Comparison of ENCODE assay signal across 8 cellular contexts in the genomic region with DNA sequence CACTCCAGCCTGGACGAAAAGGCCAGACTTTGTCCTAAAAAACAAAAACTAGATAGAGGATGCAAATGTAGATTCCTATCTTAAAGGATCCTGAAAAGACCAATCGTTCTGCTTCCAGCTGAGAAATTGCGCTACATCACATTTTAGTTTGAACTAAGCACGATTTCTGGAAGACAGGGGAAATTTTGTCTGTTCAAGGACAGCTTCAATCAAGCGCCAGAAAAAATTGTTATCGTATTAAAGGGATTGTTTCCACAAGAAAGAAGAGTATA. TPM values are rescaled to one million over a fixed set of nuclear protein-coding genes. Genes with fewer than 3 reads are reported as not detected.
DNase-seq lines count a peak whose midpoint lies in the region; ATAC-seq and TF ChIP-seq lines count a peak whose summit lies in the region.

No MANE protein-coding gene starts in this region.

- BruUV-seq in HCT116 (replicated peaks; lab: Mats Ljungman, UMichigan) = no TSS peak

- H3K4me1 Mint-ChIP-seq in activated CD4-positive, alpha-beta memory T cell treated with anti-CD3 and anti-CD28 coated beads for 36 hours (ENCODE audit: low read depth) = peaks cover 30% of the 10 kb centered on the region

- peak overlapping the region; percentile 76 to 90 for H3K4me3 ChIP-seq in HCT116 (replicated peaks in 1 of 2; ENCODE audit: low read depth in 1 of 2, low read length in 2 of 2)
- H3K4me3 ChIP-seq in right cardiac atrium (ENCODE audit: low read length) = peak overlapping the region; percentile 98
- H3K4me3 ChIP-seq in skin epidermis = peak overlapping the region; percentile 46 to 56 (median 50)

- POLR2A ChIA-PET in HCT116 (lab: Charles Lee) = interaction anchor here (1.1 to 2.0 kb wide), 3 partner anchors 10 to 31 kb away, joined by 5 to 12 read pairs (median 7); partner anchors contain the start of gene NUDT9
- POLR2A ChIA-PET in activated CD4-positive, alpha-beta memory T cell treated with anti-CD3 and anti-CD28 coated beads for 36 hours (lab: Charles Lee) = interaction anchor here (0.6 to 4.2 kb wide), 6 partner anchors 9 to 387 kb away, joined by 3 to 31 read pairs (median 3); partner anchors contain the start of gene NUDT9

- H3K79me2 ChIP-seq in HCT116 (ENCODE audit: insufficient read depth, low read length) = peaks cover 43% of the 10 kb centered on the region

- no peaks in the 10 kb centered on the region for H3K36me3 ChIP-seq in HCT116 (ENCODE audit: control insufficient read depth in 1 of 2, insufficient read depth in 2 of 2, low read length in 2 of 2)

- peak overlapping the region; percentile 78 for H3K27ac Mint-ChIP-seq in activated CD4-positive, alpha-beta memory T cell treated with anti-CD3 and anti-CD28 coated beads for 36 hours
- H3K27ac Mint-ChIP-seq in activated naive CD4-positive, alpha-beta T cell treated with anti-CD3 and anti-CD28 coated beads, Interleukin-2, amount 50 U/mL, for 72 hours = peak overlapping the region in 1 of 2 donors; percentile 91

- no peaks in the 10 kb centered on the region for H3K36me3 Mint-ChIP-seq in activated CD4-positive, alpha-beta memory T cell treated with anti-CD3 and anti-CD28 coated beads for 36 hours
- peaks cover 14 to 18% of the 10 kb centered on the region in 2 donors for H3K36me3 Mint-ChIP-seq in activated naive CD4-positive, alpha-beta T cell treated with anti-CD3 and anti-CD28 coated beads, Interleukin-2, amount 50 U/mL, for 72 hours

- peaks cover 0 to 11% of the 10 kb centered on the region in 2 experiments; a peak in 1 of 4 replicates for H3K4me1 ChIP-seq in HCT116 (ENCODE audit: control insufficient read depth in 1 of 2, insufficient read depth in 2 of 2, low read length in 2 of 2)
- H3K4me1 ChIP-seq in right cardiac atrium (ENCODE audit: control insufficient read depth, insufficient read depth, low read length) = peaks cover 2% of the 10 kb centered on the region

- H3K9me3 ChIP-seq in HCT116 (ENCODE audit: control insufficient read depth in 1 of 2, insufficient read depth in 1 of 2, low read depth in 1 of 2, low read length in 2 of 2) (no peaks in the 10 kb centered on the region), right cardiac atrium (ENCODE audit: control insufficient read depth, low read length) (no peaks in the 10 kb centered on the region)

- H2AFZ ChIP-seq in HCT116 (ENCODE audit: low read depth, low read length, poor library complexity, severe bottlenecking) = peak overlapping the region; percentile 92

- H3K9me2 ChIP-seq in HCT116 (ENCODE audit: insufficient read depth) = no peaks in the 10 kb centered on the region

- no peaks in the 10 kb centered on the region for H4K20me1 ChIP-seq in HCT116 (ENCODE audit: insufficient read depth)

- H3K27me3 ChIP-seq in HCT116 (ENCODE audit: insufficient read depth, low read length) (no peaks in the 10 kb centered on the region), right cardiac atrium (ENCODE audit: control insufficient read depth, insufficient read depth) (no peaks in the 10 kb centered on the region)

- 26% methylated on average over 6 of the region's 6 CpGs for WGBS in right cardiac atrium

- RAD21 ChIA-PET in HCT116 (lab: Charles Lee; ENCODE audit: low non-redundant PET in 1 of 2, low total read pairs in 2 of 2, uncharacterized antibody in 2 of 2, unreplicated experiment in 2 of 2) = no interaction called here

- no peaks in the 10 kb centered on the region for H3K9me3 Mint-ChIP-seq in activated CD4-positive, alpha-beta memory T cell treated with anti-CD3 and anti-CD28 coated beads for 36 hours
- peaks cover 0 to 10% of the 10 kb centered on the region in 2 donors for H3K9me3 Mint-ChIP-seq in activated naive CD4-positive, alpha-beta T cell treated with anti-CD3 and anti-CD28 coated beads, Interleukin-2, amount 50 U/mL, for 72 hours

- CTCF ChIA-PET in HCT116 (lab: Charles Lee) = interaction anchor here (1.6 kb wide), 1 partner anchor 10 kb away, joined by 6 read pairs; no protein-coding TSS in a partner anchor
- CTCF ChIA-PET in activated CD4-positive, alpha-beta memory T cell treated with anti-CD3 and anti-CD28 coated beads for 36 hours (lab: Charles Lee) = interaction anchor here (1.2 to 2.1 kb wide), 6 partner anchors 10 to 75 kb away, joined by 4 to 25 read pairs (median 12); partner anchors contain the start of gene NUDT9

- H3K27ac ChIP-seq in HCT116 (ENCODE audit: low read depth, low read length) = peak overlapping the region; percentile 70
- H3K27ac ChIP-seq in right cardiac atrium (ENCODE audit: low read length) = peak overlapping the region; percentile 98
- peak overlapping the region in 20 of 21 experiments; percentile 65 to 91 (median 80) for H3K27ac ChIP-seq in skin epidermis

- intact Hi-C loops in HCT116 (cut with micrococcal nuclease) = loop anchor here (2.0 kb wide), 1 partner anchor 31 kb away; the partner anchor contains the start of gene NUDT9
- intact Hi-C loops in activated CD4-positive, alpha-beta memory T cell treated with anti-CD3 and anti-CD28 coated beads for 36 hours (cut with micrococcal nuclease) = loop anchor here (1.0 to 10.0 kb wide), 4 partner anchors 31 to 457 kb away; partner anchors contain the start of genes AFF1 and NUDT9
- intact Hi-C loops in right cardiac atrium (cut with DNase I) = no loop called here
- intact Hi-C loops in posterior vena cava (cut with DNase I) = no loop called here

- no peak for TF ChIP-seq POLR2A in HCT116 (IDR thresholded peaks at IDR 0.05; ENCODE audit: borderline replicate concordance, extremely low read depth, insufficient read depth, insufficient read length)

- H3K9ac ChIP-seq in HCT116 (ENCODE audit: low read length) = peak overlapping the region; percentile 81

- no peaks in the 10 kb centered on the region for H3K27me3 Mint-ChIP-seq in activated CD4-positive, alpha-beta memory T cell treated with anti-CD3 and anti-CD28 coated beads for 36 hours

- peak overlapping the region; percentile 90 for H3K4me3 Mint-ChIP-seq in activated CD4-positive, alpha-beta memory T cell treated with anti-CD3 and anti-CD28 coated beads for 36 hours

- no peak for TF ChIP-seq CTCF in HCT116 (IDR thresholded peaks at IDR 0.05 in 2 of 3, conservative IDR thresholded peaks at IDR 0.05 in 1 of 3; ENCODE audit: borderline replicate concordance in 1 of 3, insufficient read depth in 1 of 3, low read depth in 2 of 3, low read length in 2 of 3)

- H3K4me2 ChIP-seq in HCT116 (ENCODE audit: low read length) = peak overlapping the region; percentile 68

- no peak for ATAC-seq in HCT116
- no peak for ATAC-seq in right cardiac atrium
- no peak for ATAC-seq in HG03135 (IDR thresholded peaks at IDR 0.05; ENCODE audit: unreplicated experiment)
- no peak for ATAC-seq in activated naive CD4-positive, alpha-beta T cell treated with anti-CD3 and anti-CD28 coated beads, Interleukin-2, amount 50 U/mL, for 72 hours

- no peak for TF ChIP-seq RAD21 in HCT116 (IDR thresholded peaks at IDR 0.05; ENCODE audit: low read depth)

- DNase-seq in HCT116 (ENCODE audit: low read depth, low spot score) (no peak), right cardiac atrium (no peak), posterior vena cava (ENCODE audit: low spot score) (no peak)
- DNase-seq in activated CD4-positive, alpha-beta memory T cell treated with anti-CD3 and anti-CD28 coated beads for 36 hours = no peak
- DNase-seq in effector CD8-positive, alpha-beta T cell (lab: John Stamatoyannopoulos, UW) = no peak
- no peak for DNase-seq in activated naive CD4-positive, alpha-beta T cell treated with anti-CD3 and anti-CD28 coated beads, Interleukin-2, amount 50 U/mL, for 72 hours (ENCODE audit: low spot score in 2 of 2)

TF ChIP-seq in HCT116, 20 proteins besides CTCF, POLR2A, EP300 and RAD21 (continues in another document):
- TF ChIP-seq, protein P1, sequence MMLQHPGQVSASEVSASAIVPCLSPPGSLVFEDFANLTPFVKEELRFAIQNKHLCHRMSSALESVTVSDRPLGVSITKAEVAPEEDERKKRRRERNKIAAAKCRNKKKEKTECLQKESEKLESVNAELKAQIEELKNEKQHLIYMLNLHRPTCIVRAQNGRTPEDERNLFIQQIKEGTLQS (IDR thresholded peaks at IDR 0.05) = no peak
- TF ChIP-seq, protein P2, sequence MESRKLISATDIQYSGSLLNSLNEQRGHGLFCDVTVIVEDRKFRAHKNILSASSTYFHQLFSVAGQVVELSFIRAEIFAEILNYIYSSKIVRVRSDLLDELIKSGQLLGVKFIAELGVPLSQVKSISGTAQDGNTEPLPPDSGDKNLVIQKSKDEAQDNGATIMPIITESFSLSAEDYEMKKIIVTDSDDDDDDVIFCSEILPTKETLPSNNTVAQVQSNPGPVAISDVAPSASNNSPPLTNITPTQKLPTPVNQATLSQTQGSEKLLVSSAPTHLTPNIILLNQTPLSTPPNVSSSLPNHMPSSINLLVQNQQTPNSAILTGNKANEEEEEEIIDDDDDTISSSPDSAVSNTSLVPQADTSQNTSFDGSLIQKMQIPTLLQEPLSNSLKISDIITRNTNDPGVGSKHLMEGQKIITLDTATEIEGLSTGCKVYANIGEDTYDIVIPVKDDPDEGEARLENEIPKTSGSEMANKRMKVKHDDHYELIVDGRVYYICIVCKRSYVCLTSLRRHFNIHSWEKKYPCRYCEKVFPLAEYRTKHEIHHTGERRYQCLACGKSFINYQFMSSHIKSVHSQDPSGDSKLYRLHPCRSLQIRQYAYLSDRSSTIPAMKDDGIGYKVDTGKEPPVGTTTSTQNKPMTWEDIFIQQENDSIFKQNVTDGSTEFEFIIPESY (IDR thresholded peaks at IDR 0.05; ENCODE audit: extremely low read depth, insufficient replicate concordance, low read length) = no peak
- no peak for TF ChIP-seq CBX3 (IDR thresholded peaks at IDR 0.05; ENCODE audit: low read depth)
- TF ChIP-seq JUND (IDR thresholded peaks at IDR 0.05) = no peak
- TF ChIP-seq EZH2phosphoT487 (IDR thresholded peaks at IDR 0.05; ENCODE audit: borderline replicate concordance) = no peak
- TF ChIP-seq SP1 (IDR thresholded peaks at IDR 0.05; ENCODE audit: low read depth) = no peak
- no peak for TF ChIP-seq ZFX (IDR thresholded peaks at IDR 0.05)
- no peak for TF ChIP-seq POLR2AphosphoS5 (IDR thresholded peaks at IDR 0.05; ENCODE audit: low read depth, low read length)
- TF ChIP-seq FOSL1 (IDR thresholded peaks at IDR 0.05; ENCODE audit: low read depth) = no peak

RNA-seq across cellular contexts. Expression of gene HSD17B11, which starts 0.7 kb away (rescaled TPM):
- total RNA-seq in HCT116 (2021; ENCODE audit: unreplicated experiment) = 47.4 TPM
- 25.5 and 34.5 TPM in 2 replicates for polyA plus RNA-seq in HCT116 (2012)
- 10 to 100 TPM; 19.8 to 20.8 TPM for total RNA-seq in activated CD4-positive, alpha-beta memory T cell treated with anti-CD3 and anti-CD28 coated beads for 36 hours
- 10 to 100 TPM; 16.4 to 22.5 (median 19.0) TPM for total RNA-seq in right cardiac atrium
- 30.0 TPM for polyA plus RNA-seq in right cardiac atrium
- 10 to 100 TPM; 31.1 to 36.1 TPM for total RNA-seq in posterior vena cava
- 10 to 100 TPM; 16.6 to 30.1 TPM for total RNA-seq in activated naive CD4-positive, alpha-beta T cell treated with anti-CD3 and anti-CD28 coated beads, Interleukin-2, amount 50 U/mL, for 72 hours

RNA-seq across cellular contexts. Expression of gene NUDT9, which starts 30.7 kb away (rescaled TPM):
- total RNA-seq in HCT116 (2021; ENCODE audit: unreplicated experiment) (13.5 TPM), right cardiac atrium (10 to 100 TPM; 27.1 to 36.5 (median 30.8) TPM), posterior vena cava (10 to 100 TPM; 18.9 to 21.8 TPM)
- 7.5 and 9.1 TPM in 2 replicates for polyA plus RNA-seq in HCT116 (2012)
- total RNA-seq in activated CD4-positive, alpha-beta memory T cell treated with anti-CD3 and anti-CD28 coated beads for 36 hours = 10 to 100 TPM; 13.1 to 13.9 TPM
- polyA plus RNA-seq in right cardiac atrium = 52.8 TPM
- total RNA-seq in activated naive CD4-positive, alpha-beta T cell treated with anti-CD3 and anti-CD28 coated beads, Interleukin-2, amount 50 U/mL, for 72 hours = 10 to 100 TPM in 1 of 2 donors, 1 to 10 TPM in 1; 9.7 to 12.0 TPM

Comparison
In these comparisons a context has a peak if more than half of its experiments do, and no peak if none do; other contexts are left out.
1. intact Hi-C loops: an anchor here in HCT116 (2.0 kb wide) and activated CD4-positive, alpha-beta memory T cell treated with anti-CD3 and anti-CD28 coated beads for 36 hours (1.0 to 10.0 kb wide); none called in right cardiac atrium and posterior vena cava.